Comparison of ENCODE assay signal across 10 cellular contexts in genomic region chr17:74757502-74757901, GRCh38. TPM values are rescaled to one million over a fixed set of nuclear protein-coding genes. Genes with fewer than 3 reads are reported as not detected.
DNase-seq lines count a peak whose midpoint lies in the region; ATAC-seq, FAIRE-seq and TF ChIP-seq lines count a peak whose summit lies in the region.
"Had no signal": no experiment of that assay in that cellular context is flagged by ENCODE, and none has a peak within 500 bp of the region (broad histone marks: within the 10 kb centered on the region; RNA-seq: fewer than 3 reads in every experiment).

No MANE protein-coding gene starts in this region.

- CTCF ChIA-PET in activated CD8-positive, alpha-beta T cell treated with anti-CD3 and anti-CD28 coated beads for 36 hours (lab: Charles Lee), result interaction anchor here (1.4 to 8.6 kb wide), 6 partner anchors 10 to 100 kb away, joined by 4 to 98 read pairs (median 26); partner anchors contain the start of genes NHERF1 and RAB37

- H3K27ac ChIP-seq in substantia nigra (ENCODE audit: low read depth, low read length, poor library complexity, severe bottlenecking), result peak overlapping the region; percentile 83
- H3K27ac ChIP-seq: brain microvascular endothelial cell, SJSA1 had no signal

- H3K9me3 Mint-ChIP-seq in activated CD4-positive, alpha-beta T cell treated with anti-CD3 and anti-CD28 coated beads, Interleukin-2, amount 10 ng/mL, durations not matched to agents 24 days and 14 days, result no peaks in the 10 kb centered on the region
- H3K9me3 Mint-ChIP-seq in activated CD8-positive, alpha-beta T cell treated with anti-CD3 and anti-CD28 coated beads for 36 hours, result no peaks in the 10 kb centered on the region
- H3K9me3 Mint-ChIP-seq in immature natural killer cell, result no peaks in the 10 kb centered on the region

- H3K4me1 Mint-ChIP-seq in activated CD4-positive, alpha-beta T cell treated with anti-CD3 and anti-CD28 coated beads, Interleukin-2, amount 10 ng/mL, durations not matched to agents 24 days and 14 days, result peaks cover 66% of the 10 kb centered on the region
- peaks cover 78% of the 10 kb centered on the region for H3K4me1 Mint-ChIP-seq in activated CD8-positive, alpha-beta T cell treated with anti-CD3 and anti-CD28 coated beads for 36 hours (ENCODE audit: low read depth)
- peaks cover 95 to 97% of the 10 kb centered on the region in 2 donors for H3K4me1 Mint-ChIP-seq in immature natural killer cell

- POLR2A ChIA-PET in activated CD8-positive, alpha-beta T cell treated with anti-CD3 and anti-CD28 coated beads for 36 hours (lab: Charles Lee), result interaction anchor here (0.7 to 1.3 kb wide), 2 partner anchors 19 to 23 kb away, joined by 3 to 8 read pairs; partner anchors contain the start of gene NAT9

- H3K36me3 Mint-ChIP-seq in activated CD4-positive, alpha-beta T cell treated with anti-CD3 and anti-CD28 coated beads, Interleukin-2, amount 10 ng/mL, durations not matched to agents 24 days and 14 days (ENCODE audit: low read depth), result peaks cover 12% of the 10 kb centered on the region
- peaks cover 24% of the 10 kb centered on the region for H3K36me3 Mint-ChIP-seq in activated CD8-positive, alpha-beta T cell treated with anti-CD3 and anti-CD28 coated beads for 36 hours (ENCODE audit: low read depth)
- peaks cover 3 to 8% (median 6%) of the 10 kb centered on the region in 3 donors for H3K36me3 Mint-ChIP-seq in immature natural killer cell

- no peak for TF ChIP-seq CTCF in activated CD8-positive, alpha-beta T cell treated with anti-CD3 and anti-CD28 coated beads for 36 hours (IDR thresholded peaks at IDR 0.05)

- peak overlapping the region; percentile 74 for H3K4me3 Mint-ChIP-seq in activated CD4-positive, alpha-beta T cell treated with anti-CD3 and anti-CD28 coated beads, Interleukin-2, amount 10 ng/mL, durations not matched to agents 24 days and 14 days
- no peak overlapping the region for H3K4me3 Mint-ChIP-seq in activated CD8-positive, alpha-beta T cell treated with anti-CD3 and anti-CD28 coated beads for 36 hours
- H3K4me3 Mint-ChIP-seq in immature natural killer cell, result peak overlapping the region; percentile 76 to 99 (median 86)

- H3K27me3 Mint-ChIP-seq in activated CD4-positive, alpha-beta T cell treated with anti-CD3 and anti-CD28 coated beads, Interleukin-2, amount 10 ng/mL, durations not matched to agents 24 days and 14 days, result no peaks in the 10 kb centered on the region
- H3K27me3 Mint-ChIP-seq in activated CD8-positive, alpha-beta T cell treated with anti-CD3 and anti-CD28 coated beads for 36 hours, result no peaks in the 10 kb centered on the region
- peaks cover 2 to 8% (median 3%) of the 10 kb centered on the region in 3 donors for H3K27me3 Mint-ChIP-seq in immature natural killer cell (ENCODE audit: low read depth in 3 of 3)

- ATAC-seq in activated CD8-positive, alpha-beta T cell treated with anti-CD3 and anti-CD28 coated beads for 36 hours, result no peak
- no peak for ATAC-seq in GM18520 (IDR thresholded peaks at IDR 0.05; ENCODE audit: unreplicated experiment)

- intact Hi-C loops in activated CD4-positive, alpha-beta T cell treated with anti-CD3 and anti-CD28 coated beads, Interleukin-2, amount 10 ng/mL, durations not matched to agents 24 days and 14 days (cut with micrococcal nuclease), result no loop called here
- intact Hi-C loops in activated CD8-positive, alpha-beta T cell treated with anti-CD3 and anti-CD28 coated beads for 36 hours (cut with micrococcal nuclease), result no loop called here

- FAIRE-seq in H54 (lab: Jason Lieb, UNC), result no peak

- H3K27ac Mint-ChIP-seq in activated CD4-positive, alpha-beta T cell treated with anti-CD3 and anti-CD28 coated beads, Interleukin-2, amount 10 ng/mL, durations not matched to agents 24 days and 14 days, result peak overlapping the region; percentile 78
- H3K27ac Mint-ChIP-seq in activated CD8-positive, alpha-beta T cell treated with anti-CD3 and anti-CD28 coated beads for 36 hours, result peak overlapping the region; percentile 81
- H3K27ac Mint-ChIP-seq in immature natural killer cell, result peak overlapping the region; percentile 62 to 92 (median 86)

- DNase-seq in activated CD4-positive, alpha-beta T cell treated with anti-CD3 and anti-CD28 coated beads, Interleukin-2, amount 10 ng/mL, durations not matched to agents 24 days and 14 days, result no peak
- no peak for DNase-seq in activated CD4-positive, alpha-beta T cell treated with anti-CD3 and anti-CD28 coated beads, Interleukin-2, amount 50 U/mL, for 48 hours
- no peak for DNase-seq in activated CD8-positive, alpha-beta T cell treated with anti-CD3 and anti-CD28 coated beads for 36 hours
- DNase-seq in immature natural killer cell (no peak), substantia nigra (lab: John Stamatoyannopoulos, UW) (peak in 24 of 49 donors; percentile 23 to 87 (median 44)), NOMO-1 treated with DMSO at 0.1 percent for 48 hours (lab: John Stamatoyannopoulos, UW; ENCODE audit: unreplicated experiment) (no peak), H54 (ENCODE audit: insufficient read length, low spot score) (no peak)
- DNase-seq: brain microvascular endothelial cell had no signal

- no peak for TF ChIP-seq POLR2A in H54 (IDR thresholded peaks at IDR 0.05; ENCODE audit: low read depth, low read length)

RNA-seq across cellular contexts. Expression of gene NHERF1, which starts 9.1 kb away (rescaled TPM):
- 134 and 138 TPM in 2 replicates for total RNA-seq in activated CD4-positive, alpha-beta T cell treated with anti-CD3 and anti-CD28 coated beads, Interleukin-2, amount 10 ng/mL, durations not matched to agents 24 days and 14 days
- 100 to 1,000 TPM; 143 to 150 TPM for total RNA-seq in activated CD8-positive, alpha-beta T cell treated with anti-CD3 and anti-CD28 coated beads for 36 hours
- 1,000 to 10,000 TPM in 1 of 3 donors, 100 to 1,000 TPM in 2; 566 to 1,121 (median 751) TPM for polyA plus RNA-seq in immature natural killer cell

RNA-seq across cellular contexts. Expression of gene NAT9, which starts 18.6 kb away (rescaled TPM):
- 62.7 and 67.6 TPM in 2 replicates for total RNA-seq in activated CD4-positive, alpha-beta T cell treated with anti-CD3 and anti-CD28 coated beads, Interleukin-2, amount 10 ng/mL, durations not matched to agents 24 days and 14 days
- total RNA-seq in activated CD8-positive, alpha-beta T cell treated with anti-CD3 and anti-CD28 coated beads for 36 hours, result 10 to 100 TPM; 35.5 to 42.4 TPM
- polyA plus RNA-seq in immature natural killer cell, result 10 to 100 TPM in 1 of 3 donors, 1 to 10 TPM in 2; 4.3 to 11.2 (median 6.3) TPM

RNA-seq across cellular contexts. Expression of gene RAB37, which starts 20.4 kb away (rescaled TPM):
- 5.5 and 7.5 TPM in 2 replicates for total RNA-seq in activated CD4-positive, alpha-beta T cell treated with anti-CD3 and anti-CD28 coated beads, Interleukin-2, amount 10 ng/mL, durations not matched to agents 24 days and 14 days
- total RNA-seq in activated CD8-positive, alpha-beta T cell treated with anti-CD3 and anti-CD28 coated beads for 36 hours, result 1 to 10 TPM; 6.6 to 6.7 TPM
- 100 to 1,000 TPM; 208 to 218 (median 212) TPM for polyA plus RNA-seq in immature natural killer cell

RNA-seq across cellular contexts. Expression of gene CD300LF, which starts 44.8 kb away (rescaled TPM):
- not detected in 2 replicates for total RNA-seq in activated CD4-positive, alpha-beta T cell treated with anti-CD3 and anti-CD28 coated beads, Interleukin-2, amount 10 ng/mL, durations not matched to agents 24 days and 14 days
- not detected for total RNA-seq in activated CD8-positive, alpha-beta T cell treated with anti-CD3 and anti-CD28 coated beads for 36 hours
- 1 to 10 TPM; 1.9 to 4.2 (median 2.0) TPM for polyA plus RNA-seq in immature natural killer cell
- total RNA-seq: SJSA1 had no signal
